ENCODE assay signal across 36 cellular contexts in the genomic region with DNA sequence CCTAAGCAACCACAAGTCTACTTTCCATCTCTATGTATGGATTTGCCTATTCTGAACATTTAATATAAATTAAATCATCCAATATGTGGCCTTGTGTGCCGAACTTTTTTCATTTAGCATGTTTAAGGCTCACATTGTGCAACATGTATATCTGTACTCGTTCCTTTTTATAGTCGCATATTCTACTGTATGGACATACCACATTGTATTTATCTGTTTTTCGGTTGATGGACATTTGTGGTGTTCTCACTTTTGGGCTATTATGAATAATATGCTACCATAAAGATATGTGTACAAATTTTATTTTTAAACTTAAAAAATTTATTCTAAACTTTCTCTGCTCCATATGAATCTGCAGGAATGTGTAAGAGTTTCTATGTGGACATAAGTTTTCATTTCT. TPM values are rescaled to one million over a fixed set of nuclear protein-coding genes. Genes with fewer than 3 reads are reported as not detected.
"Had no signal": no experiment of that assay in that cellular context is flagged by ENCODE, and none has a peak within 500 bp of the region (broad histone marks: within the 10 kb centered on the region; RNA-seq: fewer than 3 reads in every experiment).

No MANE protein-coding gene starts in this region.

- H3K27me3 ChIP-seq: MG63 had no signal

- H3K4me3 ChIP-seq: MG63 had no signal

- H3K9ac ChIP-seq: KMS-11 had no signal

- H3K4me2 ChIP-seq: KMS-11 had no signal

- DNase-seq: Karpas-422, Kasumi-1, MG63, MM.1S, MV-4-11, NCI-H1048, NCI-H1092, NCI-H1092 treated with DMSO at 0.1 percent for 48 hours, NCI-H1105, NCI-H1105 treated with DMSO at 0.1 percent for 48 hours, NCI-H1417, NCI-H1417 treated with DMSO at 0.1 percent for 48 hours, NCI-H1436, NCI-H1436 treated with DMSO at 0.1 percent for 48 hours, NCI-H146, NCI-H1694, NCI-H1694 treated with DMSO at 0.1 percent for 48 hours, NCI-H187, NCI-H187 treated with DMSO at 0.1 percent for 48 hours, NCI-H1930, NCI-H2029, NCI-H2029 treated with DMSO at 0.1 percent for 48 hours, NCI-H2081, NCI-H2081 treated with DMSO at 0.1 percent for 48 hours, NCI-H2107, NCI-H2171, NCI-H2171 treated with DMSO at 0.1 percent for 48 hours, NCI-H2227 treated with DMSO at 0.1 percent for 48 hours, NCI-H226, NCI-H345, NCI-H446, NCI-H446 treated with DMSO at 0.1 percent for 48 hours, NCI-H510A, NCI-H510A treated with DMSO at 0.1 percent for 48 hours had no signal

- H3K27ac ChIP-seq: KMS-11 had no signal

- H3K9me3 ChIP-seq: MG63 had no signal

RNA-seq across cellular contexts. Expression of a gene that starts 13.0 kb away (rescaled TPM):
- total RNA-seq: MCF 10A had no signal
